ENCODE assay signal across 37 cellular contexts in the genomic region with DNA sequence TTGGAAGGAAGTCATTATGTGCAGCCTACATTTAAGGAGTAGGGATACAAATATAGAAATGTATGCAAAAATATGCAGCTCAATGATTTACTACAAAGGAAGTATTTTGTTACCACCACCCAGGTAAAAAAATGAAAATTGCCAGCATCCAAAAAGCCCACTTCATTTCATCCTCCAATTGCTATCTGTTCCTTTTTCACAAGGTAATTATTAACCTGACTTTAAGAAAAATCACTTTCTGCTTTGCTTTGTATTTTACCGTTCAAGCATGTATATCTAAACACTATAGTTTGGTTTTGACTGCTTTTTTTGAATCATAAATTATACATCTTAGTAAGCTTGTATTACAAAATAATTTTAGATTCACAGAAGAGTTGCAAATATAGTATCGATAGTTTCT.
"Had no signal": no experiment of that assay in that cellular context is flagged by ENCODE, and none has a peak within 500 bp of the region (broad histone marks: within the 10 kb centered on the region; RNA-seq: fewer than 3 reads in every experiment).

No MANE protein-coding gene starts in this region.

- H3K27me3 Mint-ChIP-seq: activated B cell treated with CpG ODN at 0.5 μM for 24 hours; activated CD4-positive, alpha-beta T cell treated with anti-CD3 and anti-CD28 coated beads, Interleukin-2, amount 10 ng/mL, durations not matched to agents 24 days and 14 days; activated CD8-positive, alpha-beta memory T cell treated with anti-CD3 and anti-CD28 coated beads, Interleukin-2, amount 10 ng/mL, durations not matched to agents 7 days and 5 days; activated CD8-positive, alpha-beta T cell treated with anti-CD3 and anti-CD28 coated beads for 36 hours; activated naive CD4-positive, alpha-beta T cell treated with anti-CD3 and anti-CD28 coated beads, Interleukin-2, amount 10 ng/mL, durations not matched to agents 7 days and 5 days; activated naive CD8-positive, alpha-beta T cell; activated naive CD8-positive, alpha-beta T cell treated with anti-CD3 and anti-CD28 coated beads, Interleukin-2, amount 10 ng/mL, durations not matched to agents 7 days and 5 days; activated naive CD8-positive, alpha-beta T cell treated with anti-CD3 and anti-CD28 coated beads, Interleukin-2, amount 50 U/mL, for 24 hours; brain had no signal

- H3K4me1 ChIP-seq: colonic mucosa had no signal

- H3K36me3 Mint-ChIP-seq: activated CD8-positive, alpha-beta memory T cell treated with anti-CD3 and anti-CD28 coated beads, Interleukin-2, amount 10 ng/mL, durations not matched to agents 7 days and 5 days; activated naive CD4-positive, alpha-beta T cell treated with anti-CD3 and anti-CD28 coated beads, Interleukin-2, amount 10 ng/mL, durations not matched to agents 7 days and 5 days; activated naive CD4-positive, alpha-beta T cell treated with anti-CD3 and anti-CD28 coated beads, Interleukin-2, amount 50 U/mL, for 24 hours; activated naive CD8-positive, alpha-beta T cell; activated naive CD8-positive, alpha-beta T cell treated with anti-CD3 and anti-CD28 coated beads, Interleukin-2, amount 10 ng/mL, durations not matched to agents 7 days and 5 days; brain had no signal

- H3K4me3 Mint-ChIP-seq: activated B cell treated with CpG ODN at 0.5 μM for 24 hours; activated CD4-positive, alpha-beta memory T cell treated with anti-CD3 and anti-CD28 coated beads for 36 hours; activated CD4-positive, alpha-beta T cell treated with anti-CD3 and anti-CD28 coated beads, Interleukin-2, amount 10 ng/mL, durations not matched to agents 24 days and 14 days; activated CD8-positive, alpha-beta memory T cell treated with anti-CD3 and anti-CD28 coated beads, Interleukin-2, amount 10 ng/mL, durations not matched to agents 7 days and 5 days; activated CD8-positive, alpha-beta T cell treated with anti-CD3 and anti-CD28 coated beads for 36 hours; activated naive CD4-positive, alpha-beta T cell treated with anti-CD3 and anti-CD28 coated beads, Interleukin-2, amount 10 ng/mL, durations not matched to agents 7 days and 5 days; activated naive CD4-positive, alpha-beta T cell treated with anti-CD3 and anti-CD28 coated beads, Interleukin-2, amount 50 U/mL, for 24 hours; activated naive CD8-positive, alpha-beta T cell; activated naive CD8-positive, alpha-beta T cell treated with anti-CD3 and anti-CD28 coated beads, Interleukin-2, amount 10 ng/mL, durations not matched to agents 7 days and 5 days; activated naive CD8-positive, alpha-beta T cell treated with anti-CD3 and anti-CD28 coated beads, Interleukin-2, amount 50 U/mL, for 24 hours; activated T-cell treated with anti-CD3 and anti-CD28 coated beads, Interleukin-2, amount 50 U/mL, for 24 hours; brain; central memory CD8-positive, alpha-beta T cell; T-helper 2 cell treated with Interferon-gamma antibody and Interleukin-4, amounts not matched to agents 5 μg/mL and 100 μg/mL, for 36 hours had no signal

- H3K27ac ChIP-seq: ascending aorta, cardiac muscle cell, colonic mucosa, VCaP had no signal

- H3K4me1 Mint-ChIP-seq: activated CD4-positive, alpha-beta T cell treated with anti-CD3 and anti-CD28 coated beads, Interleukin-2, amount 10 ng/mL, durations not matched to agents 24 days and 14 days; activated naive CD4-positive, alpha-beta T cell treated with anti-CD3 and anti-CD28 coated beads, Interleukin-2, amount 10 ng/mL, durations not matched to agents 7 days and 5 days; activated naive CD4-positive, alpha-beta T cell treated with anti-CD3 and anti-CD28 coated beads, Interleukin-2, amount 50 U/mL, for 24 hours; central memory CD8-positive, alpha-beta T cell had no signal

- FAIRE-seq: bronchial epithelial cell, TTC549 had no signal

- H3K9me3 ChIP-seq: ascending aorta, colonic mucosa had no signal

- ATAC-seq: activated CD8-positive, alpha-beta memory T cell treated with anti-CD3 and anti-CD28 coated beads, Interleukin-2, amount 10 ng/mL, durations not matched to agents 7 days and 5 days; activated CD8-positive, alpha-beta T cell treated with anti-CD3 and anti-CD28 coated beads for 36 hours; activated naive CD8-positive, alpha-beta T cell treated with anti-CD3 and anti-CD28 coated beads, Interleukin-2, amount 50 U/mL, for 24 hours had no signal

- H3K9me3 Mint-ChIP-seq: activated CD4-positive, alpha-beta T cell treated with anti-CD3 and anti-CD28 coated beads, Interleukin-2, amount 10 ng/mL, durations not matched to agents 24 days and 14 days; activated CD8-positive, alpha-beta T cell treated with anti-CD3 and anti-CD28 coated beads for 36 hours; activated naive CD4-positive, alpha-beta T cell treated with anti-CD3 and anti-CD28 coated beads, Interleukin-2, amount 10 ng/mL, durations not matched to agents 7 days and 5 days; activated naive CD4-positive, alpha-beta T cell treated with anti-CD3 and anti-CD28 coated beads, Interleukin-2, amount 50 U/mL, for 24 hours; activated T-helper 2 cell treated with anti-CD3 and anti-CD28 coated beads, Interferon-gamma antibody, Interleukin-2, Interleukin-4, amounts not matched to agents 10 μg/mL and 5 μg/mL and 100 μg/mL, durations not matched to agents 14 hours and 24 hours and 36 hours; central memory CD8-positive, alpha-beta T cell; T-helper 2 cell treated with Interferon-gamma antibody and Interleukin-4, amounts not matched to agents 5 μg/mL and 100 μg/mL, for 36 hours had no signal

- H3K4me3 ChIP-seq: ascending aorta, cardiac muscle cell, colonic mucosa had no signal

- DNase-seq: activated B cell treated with CpG ODN at 0.5 μM for 24 hours; activated CD4-positive, alpha-beta memory T cell treated with anti-CD3 and anti-CD28 coated beads for 36 hours; activated CD4-positive, alpha-beta T cell treated with anti-CD3 and anti-CD28 coated beads for 4 hours; activated CD4-positive, alpha-beta T cell treated with anti-CD3 and anti-CD28 coated beads, Interleukin-2, amount 10 ng/mL, durations not matched to agents 24 days and 14 days; activated CD4-positive, alpha-beta T cell treated with anti-CD3 and anti-CD28 coated beads, Interleukin-2, amount 50 U/mL, for 1 hour; activated CD4-positive, alpha-beta T cell treated with anti-CD3 and anti-CD28 coated beads, Interleukin-2, amount 50 U/mL, for 4 hours; activated CD4-positive, CD25-positive, alpha-beta regulatory T cell treated with anti-CD3 and anti-CD28 coated beads, Interleukin-2, amount 50 U/mL, for 72 hours; activated CD8-positive, alpha-beta memory T cell treated with anti-CD3 and anti-CD28 coated beads for 24 hours; activated CD8-positive, alpha-beta memory T cell treated with anti-CD3 and anti-CD28 coated beads, Interleukin-2, amount 10 ng/mL, durations not matched to agents 7 days and 5 days; activated CD8-positive, alpha-beta memory T cell treated with anti-CD3 and anti-CD28 coated beads, Interleukin-2, amount 50 U/mL, for 48 hours; activated CD8-positive, alpha-beta T cell treated with anti-CD3 and anti-CD28 coated beads for 36 hours; activated effector memory CD4-positive, alpha-beta T cell treated with Interleukin-2 at 50 U/mL for 16 hours; activated gamma-delta T cell; activated naive CD4-positive, alpha-beta T cell treated with anti-CD3 and anti-CD28 coated beads, Interleukin-2, amount 10 ng/mL, durations not matched to agents 7 days and 5 days; activated naive CD4-positive, alpha-beta T cell treated with Interleukin-2 at 50 U/mL for 16 hours; activated naive CD8-positive, alpha-beta T cell treated with anti-CD3 and anti-CD28 coated beads, Interleukin-2, amount 10 ng/mL, durations not matched to agents 7 days and 5 days; activated naive CD8-positive, alpha-beta T cell treated with anti-CD3 and anti-CD28 coated beads, Interleukin-2, amount 50 U/mL, for 24 hours; activated T-cell treated with anti-CD3 and anti-CD28 coated beads, Interleukin-2, amount 50 U/mL, for 24 hours; activated T-cell treated with anti-CD3 and anti-CD28 coated beads, Interleukin-2, amount 50 U/mL, for 48 hours; amygdala; anterior cingulate cortex; caudate nucleus; cerebellar nuclear complex; colonic mucosa; T-helper 2 cell; T-helper 9 cell had no signal

- H3K27ac Mint-ChIP-seq: activated B cell treated with CpG ODN at 0.5 μM for 24 hours; activated CD4-positive, alpha-beta memory T cell treated with anti-CD3 and anti-CD28 coated beads for 36 hours; activated CD4-positive, alpha-beta T cell treated with anti-CD3 and anti-CD28 coated beads, Interleukin-2, amount 10 ng/mL, durations not matched to agents 24 days and 14 days; activated CD8-positive, alpha-beta memory T cell treated with anti-CD3 and anti-CD28 coated beads, Interleukin-2, amount 10 ng/mL, durations not matched to agents 7 days and 5 days; activated CD8-positive, alpha-beta T cell treated with anti-CD3 and anti-CD28 coated beads for 36 hours; activated naive CD4-positive, alpha-beta T cell treated with anti-CD3 and anti-CD28 coated beads, Interleukin-2, amount 10 ng/mL, durations not matched to agents 7 days and 5 days; activated naive CD4-positive, alpha-beta T cell treated with anti-CD3 and anti-CD28 coated beads, Interleukin-2, amount 50 U/mL, for 24 hours; activated naive CD8-positive, alpha-beta T cell; activated naive CD8-positive, alpha-beta T cell treated with anti-CD3 and anti-CD28 coated beads, Interleukin-2, amount 10 ng/mL, durations not matched to agents 7 days and 5 days; activated naive CD8-positive, alpha-beta T cell treated with anti-CD3 and anti-CD28 coated beads, Interleukin-2, amount 50 U/mL, for 24 hours; activated T-cell treated with anti-CD3 and anti-CD28 coated beads, Interleukin-2, amount 50 U/mL, for 24 hours; activated T-helper 2 cell treated with anti-CD3 and anti-CD28 coated beads, Interferon-gamma antibody, Interleukin-2, Interleukin-4, amounts not matched to agents 10 μg/mL and 5 μg/mL and 100 μg/mL, durations not matched to agents 14 hours and 24 hours and 36 hours; brain; T-helper 2 cell treated with Interferon-gamma antibody and Interleukin-4, amounts not matched to agents 5 μg/mL and 100 μg/mL, for 36 hours had no signal

- H3K36me3 ChIP-seq: ascending aorta, cardiac muscle cell, colonic mucosa had no signal

- H3K27me3 ChIP-seq: ascending aorta, cardiac muscle cell, colonic mucosa had no signal
